ENCODE assay signal across 10 cellular contexts in genomic region chr12:53197011-53197640, GRCh38. TPM values are rescaled to one million over a fixed set of nuclear protein-coding genes. Genes with fewer than 3 reads are reported as not detected.
DNase-seq lines count a peak whose midpoint lies in the region; ATAC-seq and TF ChIP-seq lines count a peak whose summit lies in the region.
"Had no signal": no experiment of that assay in that cellular context is flagged by ENCODE, and none has a peak within 500 bp of the region (broad histone marks: within the 10 kb centered on the region; RNA-seq: fewer than 3 reads in every experiment).

No MANE protein-coding gene starts in this region.

- H3K4me1 ChIP-seq in CD4-positive, alpha-beta memory T cell (ENCODE audit: insufficient read depth, low read length), result peaks cover 60% of the 10 kb centered on the region
- H3K4me1 ChIP-seq in GM23338 (ENCODE audit: insufficient read depth), result no peaks in the 10 kb centered on the region; the same call in 1 of the 2 replicates

- ATAC-seq in GM23338 (no peak; the same call in 2 of the 3 replicates), esophagus mucosa (peak; percentile 27)

- peaks cover 3% of the 10 kb centered on the region for H4K20me1 ChIP-seq in GM23338 (replicated peaks; ENCODE audit: insufficient read depth)

- no peaks in the 10 kb centered on the region for H3F3A ChIP-seq in GM23338 (replicated peaks; ENCODE audit: low read depth)

- no peaks in the 10 kb centered on the region for H3K79me2 ChIP-seq in GM23338 (replicated peaks; ENCODE audit: insufficient read depth)

- TF ChIP-seq CTCF in GM23338 (conservative IDR thresholded peaks at IDR 0.05; ENCODE audit: low read depth in 2 of 2), result no peak
- no peak for TF ChIP-seq CTCF in RWPE1 (conservative IDR thresholded peaks at IDR 0.05; ENCODE audit: low read depth)

- H2AFZ ChIP-seq in GM23338, result peak overlapping the region; percentile 56

- peak overlapping the region; percentile 71 to 93 (median 88) for H3K27ac Mint-ChIP-seq in CD4-positive, alpha-beta memory T cell
- H3K27ac Mint-ChIP-seq in GM23338, result no peak overlapping the region

- no peaks in the 10 kb centered on the region for H3K9me3 Mint-ChIP-seq in CD4-positive, alpha-beta memory T cell
- no peaks in the 10 kb centered on the region; the same call in 1 of the 3 replicates for H3K9me3 Mint-ChIP-seq in GM23338

- peak overlapping the region; percentile 77 for H3K4me2 ChIP-seq in GM23338

- no peak for DNase-seq in CD4-positive, alpha-beta memory T cell
- DNase-seq in GM23338 (ENCODE audit: low spot score) (no peak), renal cortical epithelial cell (ENCODE audit: low read depth) (peak; percentile 43), LoVo (ENCODE audit: low spot score) (no peak), 8988T (no peak), RWPE1 (ENCODE audit: low spot score) (no peak)
- DNase-seq: activated CD4-positive, alpha-beta T cell treated with anti-CD3 and anti-CD28 coated beads for 1 hour; DMS79; SHP77 treated with DMSO at 0.1 percent for 48 hours had no signal

- H3K27me3 Mint-ChIP-seq in CD4-positive, alpha-beta memory T cell, result no peaks in the 10 kb centered on the region
- peaks cover 38% of the 10 kb centered on the region for H3K27me3 Mint-ChIP-seq in GM23338 (ENCODE audit: insufficient read depth, low read depth, poor library complexity)

- H3K36me3 ChIP-seq in CD4-positive, alpha-beta memory T cell (ENCODE audit: insufficient read depth, low read length), result peaks cover 62% of the 10 kb centered on the region
- H3K36me3 ChIP-seq in GM23338 (ENCODE audit: insufficient read depth), result no peaks in the 10 kb centered on the region

- peaks cover 35 to 63% (median 43%) of the 10 kb centered on the region in 4 donors for H3K4me1 Mint-ChIP-seq in CD4-positive, alpha-beta memory T cell
- H3K4me1 Mint-ChIP-seq in GM23338, result peaks cover 2% of the 10 kb centered on the region; the same call in 1 of the 3 replicates

- H3K27me3 ChIP-seq in CD4-positive, alpha-beta memory T cell (ENCODE audit: insufficient read depth, low read length), result no peaks in the 10 kb centered on the region
- H3K27me3 ChIP-seq in GM23338 (ENCODE audit: insufficient read depth), result peaks cover 86% of the 10 kb centered on the region

- CTCF ChIA-PET in CD4-positive, alpha-beta memory T cell (lab: Charles Lee; ENCODE audit: partially characterized antibody), result interaction anchor here (0.7 to 3.4 kb wide), 9 partner anchors 9 to 131 kb away, joined by 3 to 30 read pairs (median 6); partner anchors contain the start of gene ITGB7
- CTCF ChIA-PET in RWPE1 (lab: Yijun Ruan, JAX), result interaction anchor here (0.6 to 1.3 kb wide), 2 partner anchors 16 to 79 kb away, joined by 4 read pairs; partner anchors contain the start of gene CSAD

- peaks cover 74 to 83% of the 10 kb centered on the region in 2 donors for H3K36me3 Mint-ChIP-seq in CD4-positive, alpha-beta memory T cell
- peaks cover 2% of the 10 kb centered on the region; the same call in 2 of the 3 replicates for H3K36me3 Mint-ChIP-seq in GM23338 (ENCODE audit: low read depth)

- POLR2A ChIA-PET in CD4-positive, alpha-beta memory T cell (lab: Charles Lee; ENCODE audit: partially characterized antibody), result interaction anchor here (0.9 to 27.7 kb wide), 7 partner anchors 12 to 102 kb away, joined by 3 to 463 read pairs (median 6); partner anchors contain the start of genes CSAD, ITGB7, MYG1 and ZNF740
- POLR2A ChIA-PET in RWPE1 (lab: Yijun Ruan, JAX; ENCODE audit: low non-redundant PET), result no interaction called here

- intact Hi-C loops in CD4-positive, alpha-beta memory T cell (cut with micrococcal nuclease), result no loop called here

- peak overlapping the region in 2 of 8 donors; percentile 17 to 43 for H3K4me3 Mint-ChIP-seq in CD4-positive, alpha-beta memory T cell
- H3K4me3 Mint-ChIP-seq in GM23338, result no peak overlapping the region; the same call in 2 of the 3 replicates

- no peaks in the 10 kb centered on the region for H3K9me3 ChIP-seq in CD4-positive, alpha-beta memory T cell (ENCODE audit: control insufficient read depth in 1 of 2, low read length in 2 of 2)

- H3K27ac ChIP-seq in CD4-positive, alpha-beta memory T cell (ENCODE audit: low read depth, low read length), result peak overlapping the region; percentile 53
- H3K27ac ChIP-seq in GM23338 (ENCODE audit: low read depth), result no peak overlapping the region
- H3K27ac ChIP-seq in RWPE1, result no peak overlapping the region

- H3K4me3 ChIP-seq in CD4-positive, alpha-beta memory T cell (ENCODE audit: low read length in 2 of 2), result no peak overlapping the region
- H3K4me3 ChIP-seq in GM23338, result peak overlapping the region; percentile 51; the same call in 1 of the 2 replicates

- no peaks in the 10 kb centered on the region for H3K9me2 ChIP-seq in GM23338 (ENCODE audit: insufficient read depth)

TF ChIP-seq in GM23338, 12 proteins besides CTCF, POLR2A, EP300 and RAD21 (continues in another document):
- TF ChIP-seq CREB1 (CRISPR knock-in tag; IDR thresholded peaks at IDR 0.05; ENCODE audit: low read depth), result no peak
- TF ChIP-seq REST (IDR thresholded peaks at IDR 0.05; ENCODE audit: unreplicated experiment), result no peak
- TF ChIP-seq ZNF331 (CRISPR knock-in tag; IDR thresholded peaks at IDR 0.05; ENCODE audit: low read depth), result no peak
- no peak for TF ChIP-seq ETS1 (IDR thresholded peaks at IDR 0.05)
- TF ChIP-seq JUNB (IDR thresholded peaks at IDR 0.05; ENCODE audit: unreplicated experiment), result no peak
- TF ChIP-seq EZH2 (IDR thresholded peaks at IDR 0.05; ENCODE audit: low read depth, unreplicated experiment), result no peak
- TF ChIP-seq ZNF114 (CRISPR knock-in tag; IDR thresholded peaks at IDR 0.05), result no peak
- no peak for TF ChIP-seq STAT1 (IDR thresholded peaks at IDR 0.05; ENCODE audit: unreplicated experiment)

RNA-seq across cellular contexts. Expression of gene ITGB7, which starts 9.9 kb away (rescaled TPM):
- total RNA-seq in CD4-positive, alpha-beta memory T cell, result 100 to 1,000 TPM; 382 to 397 TPM
- 100 to 1,000 TPM; 271 to 374 TPM for polyA plus RNA-seq in CD4-positive, alpha-beta memory T cell
- total RNA-seq in GM23338 (2014; rRNA removed; shearing (Covaris generic)), result 0.39 TPM in 1 of 2 replicates, not detected in the other
- polyA plus RNA-seq in GM23338 (2016; fragmentation: Nextera tagmentation; extraction: Ambion mirVana), result 0.32 and 0.43 TPM in 2 replicates
- total RNA-seq in esophagus mucosa (7.0 TPM), renal cortical epithelial cell (2.8 and 3.1 TPM in 2 replicates)

RNA-seq across cellular contexts. Expression of gene CSAD, which starts 16.4 kb away (rescaled TPM):
- 10 to 100 TPM; 62.5 to 64.2 TPM for total RNA-seq in CD4-positive, alpha-beta memory T cell
- 1 to 10 TPM; 1.1 to 2.9 TPM for polyA plus RNA-seq in CD4-positive, alpha-beta memory T cell
- total RNA-seq in GM23338 (2014; rRNA removed; shearing (Covaris generic)), result 3.6 and 7.1 TPM in 2 replicates
- polyA plus RNA-seq in GM23338 (2016; fragmentation: Nextera tagmentation; extraction: Ambion mirVana), result 3.1 and 3.2 TPM in 2 replicates
- total RNA-seq in esophagus mucosa (17.1 TPM), renal cortical epithelial cell (0.17 and 9.1 TPM in 2 replicates)

RNA-seq across cellular contexts. Expression of gene ZNF740, which starts 16.6 kb away (rescaled TPM):
- 100 to 1,000 TPM; 109 to 113 TPM for total RNA-seq in CD4-positive, alpha-beta memory T cell
- polyA plus RNA-seq in CD4-positive, alpha-beta memory T cell, result 1 to 10 TPM in 1 of 2 donors, under 1 TPM in 1; 0.90 to 3.5 TPM
- total RNA-seq in GM23338 (2014; rRNA removed; shearing (Covaris generic)), result 13.0 and 13.2 TPM in 2 replicates
- polyA plus RNA-seq in GM23338 (2016; fragmentation: Nextera tagmentation; extraction: Ambion mirVana), result 1.3 and 2.6 TPM in 2 replicates
- total RNA-seq in esophagus mucosa, result 19.6 TPM
- 7.6 and 20.7 TPM in 2 replicates for total RNA-seq in renal cortical epithelial cell

RNA-seq across cellular contexts. Expression of gene RARG, which starts 34.9 kb away (rescaled TPM):
- total RNA-seq in CD4-positive, alpha-beta memory T cell, result 10 to 100 TPM; 84.7 to 86.0 TPM
- 10 to 100 TPM; 13.2 to 25.1 TPM for polyA plus RNA-seq in CD4-positive, alpha-beta memory T cell
- 39.3 and 50.2 TPM in 2 replicates for total RNA-seq in GM23338 (2014; rRNA removed; shearing (Covaris generic))
- polyA plus RNA-seq in GM23338 (2016; fragmentation: Nextera tagmentation; extraction: Ambion mirVana), result 16.4 and 18.5 TPM in 2 replicates
- 168 TPM for total RNA-seq in esophagus mucosa
- 5.2 and 14.6 TPM in 2 replicates for total RNA-seq in renal cortical epithelial cell

Comparison
In these comparisons a context has a peak if more than half of its experiments do, and no peak if none do; other contexts are left out.
1. RNA of gene ITGB7, which starts 9.9 kb away (total RNA-seq): 382 to 397 TPM in CD4-positive, alpha-beta memory T cell; 7.0 TPM in esophagus mucosa (single experiment), 2.8 to 3.1 TPM in renal cortical epithelial cell and 0.39 TPM in GM23338; every median in the first group is over 10 times any median in the second.